Comparison of ENCODE assay signal across 20 cellular contexts in genomic region chr1:22729400-22729773, GRCh38.
"Had no signal": no experiment of that assay in that cellular context is flagged by ENCODE, and none has a peak within 500 bp of the region (broad histone marks: within the 10 kb centered on the region; RNA-seq: fewer than 3 reads in every experiment).

No MANE protein-coding gene starts in this region.

- H3K4me3 ChIP-seq: MG63, PC-9, SJCRH30, SK-N-MC had no signal

- H3K27ac ChIP-seq: PC-9, RWPE1, SJCRH30, SK-N-MC had no signal

- H3K36me3 ChIP-seq: MG63, SJCRH30 had no signal

- DNase-seq: Kasumi-1, MG63, NCI-H1048, NCI-H1105 treated with DMSO at 0.1 percent for 48 hours, NCI-H1436, NCI-H187, NCI-H2029 treated with DMSO at 0.1 percent for 48 hours, NCI-H2081 treated with DMSO at 0.1 percent for 48 hours, NCI-H2107, NCI-H226, NCI-H446 treated with DMSO at 0.1 percent for 48 hours, NCI-H510A, NCI-H748 treated with DMSO at 0.1 percent for 48 hours, PC-9, SIG-M5, SJCRH30 had no signal

- H2AFZ ChIP-seq: PC-9 had no signal

- H3K4me2 ChIP-seq: PC-9 had no signal

- ATAC-seq: Right ventricle myocardium inferior, SK-N-SH treated with all-trans-retinoic acid at 6 μM for 48 hours had no signal

- H3K9me3 ChIP-seq: MG63, SJCRH30 had no signal

- H3K27me3 ChIP-seq: MG63, SJCRH30 had no signal
